Comparison of ENCODE assay signal across 8 cellular contexts in genomic region chr1:159132271-159132881, GRCh38. TPM values are rescaled to one million over a fixed set of nuclear protein-coding genes. Genes with fewer than 3 reads are reported as not detected.
DNase-seq lines count a peak whose midpoint lies in the region; ATAC-seq and TF ChIP-seq lines count a peak whose summit lies in the region.

No MANE protein-coding gene starts in this region.

- no peak for ATAC-seq in RWPE2 (ENCODE audit: low read depth)
- ATAC-seq in omental fat pad (ENCODE audit: low FRiP score): no peak
- no peak for ATAC-seq in HG03139 (IDR thresholded peaks at IDR 0.05; ENCODE audit: unreplicated experiment)

- H3K27me3 ChIP-seq in RWPE2 (ENCODE audit: insufficient read depth, poor library complexity, severe bottlenecking): peaks cover 6% of the 10 kb centered on the region
- H3K27me3 ChIP-seq in tibial artery: peaks cover 0 to 4% of the 10 kb centered on the region in 2 donors

- H3K4me3 ChIP-seq in RWPE2 (ENCODE audit: severe bottlenecking) (no peak overlapping the region), tibial artery (no peak overlapping the region)

- H3K4me1 ChIP-seq in RWPE2 (ENCODE audit: insufficient read depth, poor library complexity, severe bottlenecking) (no peaks in the 10 kb centered on the region), tibial artery (no peaks in the 10 kb centered on the region)

- H3K27ac ChIP-seq in RWPE2 (ENCODE audit: poor library complexity, severe bottlenecking): no peak overlapping the region
- H3K27ac ChIP-seq in tibial artery: no peak overlapping the region

- H3K9me3 ChIP-seq in RWPE2 (ENCODE audit: severe bottlenecking) (no peaks in the 10 kb centered on the region), tibial artery (no peaks in the 10 kb centered on the region)

- peak; percentile 92 for TF ChIP-seq CTCF in RWPE2 (IDR thresholded peaks at IDR 0.05; ENCODE audit: poor library complexity, severe bottlenecking)
- peak in 1 of 3 donors; percentile 28 for TF ChIP-seq CTCF in omental fat pad (IDR thresholded peaks at IDR 0.05)
- TF ChIP-seq CTCF in tibial artery (IDR thresholded peaks at IDR 0.05): peak; percentile 57 to 65

- DNase-seq in DMS53 treated with DMSO at 0.1 percent for 48 hours (lab: John Stamatoyannopoulos, UW; ENCODE audit: unreplicated experiment) (peak; percentile 47), HPDE6-E6E7 (ENCODE audit: extremely low spot score) (peak; percentile 42), RWPE2 (ENCODE audit: low spot score) (peak; percentile 49), foreskin melanocyte (peak; percentile 40), omental fat pad (ENCODE audit: low spot score) (peak; percentile 39), tibial artery (peak in 1 of 2 donors; percentile 24)
- DNase-seq in activated T-helper 9 cell treated with anti-CD3 and anti-CD28 coated beads, Interleukin-2, amount 50 U/mL, for 16 hours (ENCODE audit: low read depth): peak; percentile 52

- no peaks in the 10 kb centered on the region for H3K36me3 ChIP-seq in RWPE2 (ENCODE audit: low read depth)
- H3K36me3 ChIP-seq in tibial artery: no peaks in the 10 kb centered on the region

- intact Hi-C loops in tibial artery (cut with DNase I; ENCODE audit: low total_unique reads): no loop called here

RNA-seq across cellular contexts. Expression of gene CADM3, which starts 39.0 kb away (rescaled TPM):
- total RNA-seq in omental fat pad: 10 to 100 TPM in 3 of 4 donors, 1 to 10 TPM in 1; 3.9 to 34.4 (median 12.9) TPM

RNA-seq across cellular contexts. Expression of gene AIM2, which starts 55.8 kb away (rescaled TPM):
- total RNA-seq in omental fat pad: 1 to 10 TPM in 2 of 4 donors, under 1 TPM in 2; 0.46 to 5.2 (median 1.2) TPM
